ENCODE assay signal across 1 cellular context in genomic region chr16:3266873-3267537, GRCh38.
TF ChIP-seq lines count a peak whose summit lies in the region.

No MANE protein-coding gene starts in this region.

TF ChIP-seq in H1, 55 proteins besides CTCF, POLR2A, EP300 and RAD21:
- TF ChIP-seq POU5F1 (IDR thresholded peaks at IDR 0.05; ENCODE audit: low read depth, low read length) (no peak), YY1 (IDR thresholded peaks at IDR 0.05; ENCODE audit: low read depth, low read length) (no peak), JUN (IDR thresholded peaks at IDR 0.05; ENCODE audit: low read depth, low read length) (no peak), BRCA1 (IDR thresholded peaks at IDR 0.05; ENCODE audit: low read depth, low read length) (no peak), TAF7 (optimal IDR thresholded peaks at IDR 0.05; ENCODE audit: borderline replicate concordance, low read depth, low read length) (no peak), NRF1 (IDR thresholded peaks at IDR 0.05; ENCODE audit: low read depth, low read length) (no peak), RFX5 (IDR thresholded peaks at IDR 0.05; ENCODE audit: borderline replicate concordance, low read depth, low read length) (no peak), FOSL1 (IDR thresholded peaks at IDR 0.05; ENCODE audit: insufficient read depth, low read depth, low read length) (no peak)
TF ChIP-seq in H1: peak in this region for 0.
